Comparison of ENCODE assay signal across 27 cellular contexts in the genomic region with DNA sequence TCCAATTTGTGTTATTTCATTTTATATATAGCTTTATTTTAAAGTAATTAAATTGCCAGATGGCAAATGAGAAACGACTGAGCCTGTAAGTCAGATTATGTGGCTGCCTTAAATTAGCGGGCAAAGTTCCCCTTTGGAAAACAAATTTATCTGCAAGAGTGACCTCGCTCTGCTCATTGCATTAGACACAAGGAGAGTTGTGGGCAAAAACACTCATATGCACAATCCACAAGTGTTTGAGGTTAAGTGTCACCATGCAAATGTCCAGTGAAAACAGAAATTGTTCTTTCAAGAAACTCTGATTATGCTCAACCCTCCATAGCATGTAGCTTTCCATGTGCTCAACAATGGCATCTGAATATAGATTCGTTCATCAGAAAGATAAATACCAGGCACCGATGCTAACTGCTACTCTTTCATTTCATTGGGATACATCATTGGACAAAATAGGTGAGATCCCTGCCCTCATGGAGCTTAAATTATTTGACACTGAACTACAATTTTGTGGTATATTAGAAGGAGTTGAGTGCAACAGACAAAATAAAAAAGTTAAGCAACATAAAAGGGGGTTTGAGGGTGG. TPM values are rescaled to one million over a fixed set of nuclear protein-coding genes. Genes with fewer than 3 reads are reported as not detected.
DNase-seq lines count a peak whose midpoint lies in the region; ATAC-seq and TF ChIP-seq lines count a peak whose summit lies in the region.
"Had no signal": no experiment of that assay in that cellular context is flagged by ENCODE, and none has a peak within 500 bp of the region (broad histone marks: within the 10 kb centered on the region; RNA-seq: fewer than 3 reads in every experiment).

No MANE protein-coding gene starts in this region.

- no peaks in the 10 kb centered on the region for H3K27me3 Mint-ChIP-seq in neural progenitor cell (ENCODE audit: insufficient read depth, low read depth)
- H3K27me3 Mint-ChIP-seq in stimulated activated naive CD8-positive, alpha-beta T cell treated with anti-CD3 and anti-CD28 coated beads, Interleukin-15, amount 100 ng/mL, for 72 hours = peaks cover 15% of the 10 kb centered on the region

- no peak overlapping the region for H3K9ac ChIP-seq in GM23248
- H3K9ac ChIP-seq in neural progenitor cell = no peak overlapping the region
- H3K9ac ChIP-seq: SK-N-SH had no signal

- H3K9me3 ChIP-seq in GM23248 (ENCODE audit: low read depth) = no peaks in the 10 kb centered on the region
- H3K9me3 ChIP-seq in OCI-LY7 (ENCODE audit: low read length) = no peaks in the 10 kb centered on the region
- H3K9me3 ChIP-seq in neural progenitor cell (ENCODE audit: low read depth) = no peaks in the 10 kb centered on the region
- no peaks in the 10 kb centered on the region for H3K9me3 ChIP-seq in osteoblast (ENCODE audit: low read depth, low read length)
- H3K9me3 ChIP-seq: SK-N-SH, spleen, thoracic aorta, vagina had no signal

- H3K36me3 Mint-ChIP-seq in neural progenitor cell = peaks cover 13% of the 10 kb centered on the region
- H3K36me3 Mint-ChIP-seq: activated naive CD4-positive, alpha-beta T cell treated with anti-CD3 and anti-CD28 coated beads, Interleukin-2, amount 10 ng/mL, durations not matched to agents 7 days and 5 days; stimulated activated naive B cell treated with anti-CD40 and anti-IgM and Interleukin-4, amounts not matched to agents 10 μg/mL and 1 μg/mL and 100 μg/mL, for 72 hours had no signal

- in situ Hi-C loops in GM23248 (cut with MboI) = loop anchor here (25.0 kb wide), 1 partner anchor 389 kb away; the partner anchor contains the start of gene PERP

- BruUV-seq in OCI-LY7 (replicated peaks; lab: Mats Ljungman, UMichigan) = no TSS peak

- CTCF ChIA-PET in OCI-LY7 (lab: Charles Lee; ENCODE audit: unreplicated experiment) = no interaction called here
- CTCF ChIA-PET in GM10248 (lab: Yijun Ruan, JAX) = interaction anchor here (1.0 to 3.7 kb wide), 6 partner anchors 9 to 71 kb away, joined by 3 to 20 read pairs (median 4); no protein-coding TSS in a partner anchor

- H3K4me3 ChIP-seq in GM23248 (no peak overlapping the region), OCI-LY7 (ENCODE audit: low read depth, low read length, poor library complexity, severe bottlenecking) (no peak overlapping the region), fibroblast of mammary gland (ENCODE audit: control insufficient read depth, low read depth, low read length) (no peak overlapping the region), neural progenitor cell (no peak overlapping the region), osteoblast (ENCODE audit: insufficient read depth, low read length) (no peak overlapping the region)
- H3K4me3 ChIP-seq: dorsolateral prefrontal cortex, spleen, thoracic aorta, vagina had no signal

- intact Hi-C loops in OCI-LY7 (cut with micrococcal nuclease; ENCODE audit: unreplicated experiment) = no loop called here

- H3K9me3 Mint-ChIP-seq in neural progenitor cell = no peaks in the 10 kb centered on the region
- H3K9me3 Mint-ChIP-seq in stimulated activated naive CD8-positive, alpha-beta T cell treated with anti-CD3 and anti-CD28 coated beads, Interleukin-15, amount 100 ng/mL, for 72 hours = no peaks in the 10 kb centered on the region
- H3K9me3 Mint-ChIP-seq: activated naive CD4-positive, alpha-beta T cell treated with anti-CD3 and anti-CD28 coated beads, Interleukin-2, amount 10 ng/mL, durations not matched to agents 7 days and 5 days; activated T-helper 1 cell treated with anti-CD3 and anti-CD28 coated beads, Interleukin-12 subunit alpha, Interleukin-12 subunit beta, Interleukin-2, Interleukin-4 antibody, amounts not matched to agents 30 ng/mL and 10 ng/mL and 1 ng/mL, durations not matched to agents 14 hours and 24 hours and 36 hours; stimulated activated naive B cell treated with anti-CD40 and anti-IgM and Interleukin-4, amounts not matched to agents 10 μg/mL and 1 μg/mL and 100 μg/mL, for 72 hours had no signal

- no peaks in the 10 kb centered on the region for H3K9me2 ChIP-seq in GM23248 (ENCODE audit: insufficient read depth)
- no peaks in the 10 kb centered on the region for H3K9me2 ChIP-seq in OCI-LY7 (ENCODE audit: insufficient read depth, low read length)
- H3K9me2 ChIP-seq: SK-N-SH had no signal

- H4K20me1 ChIP-seq in GM23248 (ENCODE audit: insufficient read depth) (no peaks in the 10 kb centered on the region), OCI-LY7 (ENCODE audit: insufficient read depth, low read length) (no peaks in the 10 kb centered on the region), neural progenitor cell (ENCODE audit: low read depth) (peaks cover 30% of the 10 kb centered on the region), osteoblast (ENCODE audit: insufficient read depth, low read length) (no peaks in the 10 kb centered on the region)

- TF ChIP-seq CTCF in OCI-LY7 (conservative IDR thresholded peaks at IDR 0.05; ENCODE audit: low read length) (no peak), fibroblast of mammary gland (conservative IDR thresholded peaks at IDR 0.05; ENCODE audit: control insufficient read depth, insufficient read depth, low read depth, low read length) (no peak), neural progenitor cell (IDR thresholded peaks at IDR 0.05) (no peak), GM10248 (IDR thresholded peaks at IDR 0.05; ENCODE audit: control extremely low read depth, extremely low read depth, low read depth, missing control alignments) (no peak), osteoblast (IDR thresholded peaks at IDR 0.05; ENCODE audit: extremely low read depth, low read depth, low read length) (no peak)

- no peaks in the 10 kb centered on the region for H3K79me2 ChIP-seq in GM23248 (ENCODE audit: insufficient read depth)
- H3K79me2 ChIP-seq in OCI-LY7 (ENCODE audit: insufficient read depth, low read depth, low read length) = peaks cover 11% of the 10 kb centered on the region; the same call in 1 of the 2 replicates
- peaks cover 33% of the 10 kb centered on the region for H3K79me2 ChIP-seq in neural progenitor cell (ENCODE audit: low read depth)
- H3K79me2 ChIP-seq in osteoblast (ENCODE audit: insufficient read depth, low read length) = no peaks in the 10 kb centered on the region

- no peak overlapping the region for H3K4me2 ChIP-seq in GM23248 (ENCODE audit: unreplicated experiment)
- H3K4me2 ChIP-seq in OCI-LY7 (ENCODE audit: low read length) = no peak overlapping the region
- no peak overlapping the region for H3K4me2 ChIP-seq in neural progenitor cell
- H3K4me2 ChIP-seq in osteoblast (ENCODE audit: insufficient read depth, low read length) = no peak overlapping the region
- H3K4me2 ChIP-seq: SK-N-SH had no signal

- peak overlapping the region; percentile 82 for H3K27ac Mint-ChIP-seq in neural progenitor cell
- no peak overlapping the region for H3K27ac Mint-ChIP-seq in stimulated activated naive CD8-positive, alpha-beta T cell treated with anti-CD3 and anti-CD28 coated beads, Interleukin-15, amount 100 ng/mL, for 72 hours
- H3K27ac Mint-ChIP-seq: activated naive CD4-positive, alpha-beta T cell treated with anti-CD3 and anti-CD28 coated beads, Interleukin-2, amount 10 ng/mL, durations not matched to agents 7 days and 5 days; activated T-helper 1 cell treated with anti-CD3 and anti-CD28 coated beads, Interleukin-12 subunit alpha, Interleukin-12 subunit beta, Interleukin-2, Interleukin-4 antibody, amounts not matched to agents 30 ng/mL and 10 ng/mL and 1 ng/mL, durations not matched to agents 14 hours and 24 hours and 36 hours; stimulated activated naive B cell treated with anti-CD40 and anti-IgM and Interleukin-4, amounts not matched to agents 10 μg/mL and 1 μg/mL and 100 μg/mL, for 72 hours; T-helper 17 cell had no signal

- H3K27me3 ChIP-seq in GM23248 (replicated peaks; ENCODE audit: insufficient read depth) = no peaks in the 10 kb centered on the region
- no peaks in the 10 kb centered on the region for H3K27me3 ChIP-seq in neural progenitor cell
- H3K27me3 ChIP-seq in osteoblast (ENCODE audit: insufficient read depth, low read length) = no peaks in the 10 kb centered on the region
- H3K27me3 ChIP-seq: spleen, vagina had no signal

- H3K4me1 ChIP-seq in GM23248 (ENCODE audit: insufficient read depth) (no peaks in the 10 kb centered on the region), OCI-LY7 (ENCODE audit: insufficient read depth, low read length, poor library complexity, severe bottlenecking) (peaks cover 30% of the 10 kb centered on the region), neural progenitor cell (peaks cover 45% of the 10 kb centered on the region), osteoblast (ENCODE audit: insufficient read depth, low read length) (no peaks in the 10 kb centered on the region)
- H3K4me1 ChIP-seq: vagina had no signal

- H3K27ac ChIP-seq in GM23248 = no peak overlapping the region
- no peak overlapping the region for H3K27ac ChIP-seq in OCI-LY7 (ENCODE audit: low read depth, low read length, poor library complexity, severe bottlenecking)
- H3K27ac ChIP-seq in neural progenitor cell = no peak overlapping the region
- H3K27ac ChIP-seq in osteoblast (ENCODE audit: low read depth, low read length) = no peak overlapping the region
- H3K27ac ChIP-seq: C4-2B, RWPE1, spleen, thoracic aorta, vagina had no signal

- peak; percentile 7 for DNase-seq in GM23248
- DNase-seq in OCI-LY7 (ENCODE audit: low spot score) = no peak
- peak; percentile 31 for DNase-seq in fibroblast of mammary gland (ENCODE audit: low read depth)
- DNase-seq in neural progenitor cell (ENCODE audit: low spot score) = no peak
- no peak for DNase-seq in activated CD4-positive, CD25-positive, alpha-beta regulatory T cell treated with anti-CD3 and anti-CD28 coated beads, Interleukin-2, amount 50 U/mL, for 72 hours
- DNase-seq in GM10248 (ENCODE audit: extremely low spot score) = no peak
- DNase-seq in stimulated activated naive CD8-positive, alpha-beta T cell treated with anti-CD3 and anti-CD28 coated beads, Interleukin-15, amount 100 ng/mL, for 72 hours = no peak
- DNase-seq in osteoblast (ENCODE audit: insufficient read length, low spot score, missing footprints) = no peak
- DNase-seq: activated naive CD4-positive, alpha-beta T cell treated with anti-CD3 and anti-CD28 coated beads, Interleukin-2, amount 10 ng/mL, durations not matched to agents 7 days and 5 days; Calu3; caudate nucleus; dorsolateral prefrontal cortex; EL; NCI-H1417; NCI-H524 treated with DMSO at 0.1 percent for 48 hours; nucleus accumbens; retina; SK-N-SH; spleen; stimulated activated CD4-positive, alpha-beta T cell treated with anti-CD3 and anti-CD28 coated beads, Interleukin-4, amount 100 ng/mL, for 1 hour; stimulated activated naive B cell treated with anti-CD40 and anti-IgM and Interleukin-4, amounts not matched to agents 10 μg/mL and 1 μg/mL and 100 μg/mL, for 72 hours; T-helper 17 cell had no signal

- 66 to 73% methylated on average over 5 of the region's 5 CpGs for WGBS in GM23248 (ENCODE audit: low coverage in 1 of 2, low lambda C conversion rate in 2 of 2, missing lambda C conversion rate in 2 of 2), 2 experiments

- ATAC-seq in stimulated activated naive CD8-positive, alpha-beta T cell treated with anti-CD3 and anti-CD28 coated beads, Interleukin-15, amount 100 ng/mL, for 72 hours = no peak
- ATAC-seq: stimulated activated naive B cell treated with anti-CD40 and anti-IgM and Interleukin-4, amounts not matched to agents 10 μg/mL and 1 μg/mL and 100 μg/mL, for 72 hours; T-helper 17 cell had no signal

- H2AFZ ChIP-seq in GM23248 (no peak overlapping the region), OCI-LY7 (ENCODE audit: low read length) (0 out of 2 replicates have a peak overlapping the region, but pooled peaks have one; percentile 3), neural progenitor cell (replicated peaks) (no peak overlapping the region), osteoblast (ENCODE audit: low read length) (no peak overlapping the region)

- no peaks in the 10 kb centered on the region for H3F3A ChIP-seq in GM23248 (ENCODE audit: insufficient read depth)
- H3F3A ChIP-seq in neural progenitor cell (ENCODE audit: low read depth) = peaks cover 20% of the 10 kb centered on the region

- H3K4me1 Mint-ChIP-seq in neural progenitor cell = peaks cover 68% of the 10 kb centered on the region
- peaks cover 17% of the 10 kb centered on the region for H3K4me1 Mint-ChIP-seq in stimulated activated naive CD8-positive, alpha-beta T cell treated with anti-CD3 and anti-CD28 coated beads, Interleukin-15, amount 100 ng/mL, for 72 hours

- no peaks in the 10 kb centered on the region for H3K36me3 ChIP-seq in GM23248 (ENCODE audit: low read depth)
- H3K36me3 ChIP-seq in OCI-LY7 (ENCODE audit: insufficient read depth, low read length) = peaks cover 5% of the 10 kb centered on the region
- no peaks in the 10 kb centered on the region for H3K36me3 ChIP-seq in neural progenitor cell
- H3K36me3 ChIP-seq in osteoblast (ENCODE audit: insufficient read depth, low read length) = no peaks in the 10 kb centered on the region
- H3K36me3 ChIP-seq: spleen, thoracic aorta, vagina had no signal

- no peak overlapping the region for H3K4me3 Mint-ChIP-seq in neural progenitor cell
- no peak overlapping the region for H3K4me3 Mint-ChIP-seq in stimulated activated naive CD8-positive, alpha-beta T cell treated with anti-CD3 and anti-CD28 coated beads, Interleukin-15, amount 100 ng/mL, for 72 hours
- H3K4me3 Mint-ChIP-seq: activated naive CD4-positive, alpha-beta T cell treated with anti-CD3 and anti-CD28 coated beads, Interleukin-2, amount 10 ng/mL, durations not matched to agents 7 days and 5 days; activated T-helper 1 cell treated with anti-CD3 and anti-CD28 coated beads, Interleukin-12 subunit alpha, Interleukin-12 subunit beta, Interleukin-2, Interleukin-4 antibody, amounts not matched to agents 30 ng/mL and 10 ng/mL and 1 ng/mL, durations not matched to agents 14 hours and 24 hours and 36 hours; stimulated activated naive B cell treated with anti-CD40 and anti-IgM and Interleukin-4, amounts not matched to agents 10 μg/mL and 1 μg/mL and 100 μg/mL, for 72 hours; T-helper 17 cell had no signal

- POLR2A ChIA-PET in OCI-LY7 (lab: Charles Lee) = interaction anchor here (0.6 to 2.2 kb wide), 5 partner anchors 20 to 1771 kb away, joined by 3 to 8 read pairs (median 3); no protein-coding TSS in a partner anchor
- POLR2A ChIA-PET in GM10248 (lab: Yijun Ruan, JAX) = no interaction called here

RNA-seq across cellular contexts. Expression of gene NHSL1, which starts 1.7 kb away (rescaled TPM):
- 6.2 and 9.4 TPM in 2 replicates for total RNA-seq in GM23248 (2014; rRNA removed; shearing (Covaris generic))
- 3.3 and 3.4 TPM in 2 replicates for polyA plus RNA-seq in GM23248 (2016; fragmentation: Nextera tagmentation; extraction: Ambion mirVana)
- total RNA-seq in OCI-LY7 (2014; rRNA removed; shearing (Covaris generic)) = 2.7 TPM in 2 replicates
- total RNA-seq in OCI-LY7 (2022) = 10.6 and 12.7 TPM in 2 replicates
- 7.7 and 12.1 TPM in 2 replicates for total RNA-seq in neural progenitor cell (ENCODE audit: low replicate concordance)
- 6.2 and 6.9 TPM in 2 replicates for total RNA-seq in osteoblast

Comparison
In these comparisons a context has a peak if more than half of its experiments do, and no peak if none do; other contexts are left out.
1. DNase-seq: peak in GM23248 (single experiment) and fibroblast of mammary gland (single experiment); none in OCI-LY7 (single experiment), neural progenitor cell (single experiment), activated CD4-positive, CD25-positive, alpha-beta regulatory T cell treated with anti-CD3 and anti-CD28 coated beads, Interleukin-2, amount 50 U/mL, for 72 hours (single experiment), GM10248 (single experiment), stimulated activated naive CD8-positive, alpha-beta T cell treated with anti-CD3 and anti-CD28 coated beads, Interleukin-15, amount 100 ng/mL, for 72 hours (0 of 2) and osteoblast (single experiment).